ENCODE assay signal across 8 cellular contexts in genomic region chr17:81397314-81398169, GRCh38.
DNase-seq lines count a peak whose midpoint lies in the region; ATAC-seq, FAIRE-seq and TF ChIP-seq lines count a peak whose summit lies in the region.

No MANE protein-coding gene starts in this region.

- H3K36me3 ChIP-seq in effector memory CD4-positive, alpha-beta T cell (ENCODE audit: control insufficient read depth, insufficient read depth, low read length), result no peaks in the 10 kb centered on the region
- H3K36me3 ChIP-seq in mucosa of rectum (ENCODE audit: control insufficient read depth in 2 of 2, insufficient read depth in 2 of 2, low read length in 2 of 2), result no peaks in the 10 kb centered on the region

- POLR2A ChIA-PET in RWPE1 (lab: Yijun Ruan, JAX; ENCODE audit: low non-redundant PET), result interaction anchor here (0.7 to 2.1 kb wide), 5 partner anchors 21 to 68 kb away, joined by 3 to 7 read pairs (median 3); no protein-coding TSS in a partner anchor

- ATAC-seq in HG02610 (IDR thresholded peaks at IDR 0.05; ENCODE audit: unreplicated experiment), result no peak

- TF ChIP-seq POLR2A in H54 (IDR thresholded peaks at IDR 0.05; ENCODE audit: low read depth, low read length), result no peak

- CTCF ChIA-PET in RWPE1 (lab: Yijun Ruan, JAX), result interaction anchor here (0.6 to 2.8 kb wide), 6 partner anchors 34 to 142 kb away, joined by 4 to 12 read pairs (median 6); no protein-coding TSS in a partner anchor

- H3K27ac ChIP-seq in RWPE1, result peak overlapping the region; percentile 94
- H3K27ac ChIP-seq in effector memory CD4-positive, alpha-beta T cell (ENCODE audit: insufficient read depth, low read length, poor library complexity, severe bottlenecking), result no peak overlapping the region
- H3K27ac ChIP-seq in mucosa of rectum (ENCODE audit: low read depth in 2 of 2, low read length in 2 of 2), result peak overlapping the region; percentile 87 to 91

- TF ChIP-seq CTCF in AG10803 (conservative IDR thresholded peaks at IDR 0.05; ENCODE audit: low read length) (0 out of 2 replicates have a peak, but pooled peaks have one; percentile 11), RWPE1 (conservative IDR thresholded peaks at IDR 0.05; ENCODE audit: low read depth) (peak; percentile 32; the same call in 1 of the 2 replicates)

- peaks cover 87% of the 10 kb centered on the region for H3K27me3 ChIP-seq in effector memory CD4-positive, alpha-beta T cell (replicated peaks; ENCODE audit: control insufficient read depth, insufficient read depth, low read length, poor library complexity, severe bottlenecking)
- peaks cover 0 to 4% of the 10 kb centered on the region in 2 donors for H3K27me3 ChIP-seq in mucosa of rectum (ENCODE audit: control insufficient read depth in 2 of 2, insufficient read depth in 2 of 2, low read length in 2 of 2)

- DNase-seq in AG10803 (ENCODE audit: low read depth) (peak; percentile 47), H54 (ENCODE audit: insufficient read length, low spot score) (peak; percentile 78), RWPE1 (ENCODE audit: low spot score) (no peak), activated gamma-delta T cell treated with Interleukin-2 at 50 U/mL for 16 hours (no peak), AG08395 (ENCODE audit: low spot score) (no peak)
- no peak for DNase-seq in effector memory CD4-positive, alpha-beta T cell

- peak overlapping the region; percentile 74 for H3K4me3 ChIP-seq in AG10803 (ENCODE audit: low read length)
- H3K4me3 ChIP-seq in effector memory CD4-positive, alpha-beta T cell (ENCODE audit: insufficient read depth, low read depth, low read length, poor library complexity, severe bottlenecking), result peak overlapping the region; percentile 14
- H3K4me3 ChIP-seq in mucosa of rectum (ENCODE audit: low read length in 2 of 2), result peak overlapping the region; percentile 77 to 78

- FAIRE-seq in H54 (lab: Jason Lieb, UNC), result no peak

- peak overlapping the region; percentile 86 to 97 for H3K9ac ChIP-seq in mucosa of rectum (ENCODE audit: low read depth in 1 of 2, low read length in 2 of 2)

- H3K4me1 ChIP-seq in effector memory CD4-positive, alpha-beta T cell (ENCODE audit: control insufficient read depth, insufficient read depth, low read length, poor library complexity, severe bottlenecking), result peaks cover 65% of the 10 kb centered on the region
- H3K4me1 ChIP-seq in mucosa of rectum (ENCODE audit: control insufficient read depth in 2 of 2, insufficient read depth in 2 of 2, low read length in 2 of 2), result peaks cover 25 to 36% of the 10 kb centered on the region in 2 donors

- H3K9me3 ChIP-seq in effector memory CD4-positive, alpha-beta T cell (ENCODE audit: control insufficient read depth, low read length), result no peaks in the 10 kb centered on the region
- H3K9me3 ChIP-seq in mucosa of rectum (ENCODE audit: control insufficient read depth in 2 of 2, low read length in 2 of 2), result no peaks in the 10 kb centered on the region

Comparison
In these comparisons a context has a peak if more than half of its experiments do, and no peak if none do; other contexts are left out.
1. DNase-seq: peak in AG10803 (single experiment) and H54 (single experiment); none in RWPE1 (single experiment), effector memory CD4-positive, alpha-beta T cell (0 of 3), activated gamma-delta T cell treated with Interleukin-2 at 50 U/mL for 16 hours (single experiment) and AG08395 (single experiment).
2. H3K4me3 ChIP-seq: peak in every context shown above with its lines; median percentile 78 in mucosa of rectum; 74 in AG10803; 14 in effector memory CD4-positive, alpha-beta T cell.